ENCODE assay signal across 19 cellular contexts in genomic region chr11:29318134-29318845, GRCh38.
DNase-seq lines count a peak whose midpoint lies in the region; ATAC-seq and TF ChIP-seq lines count a peak whose summit lies in the region.
"Had no signal": no experiment of that assay in that cellular context is flagged by ENCODE, and none has a peak within 500 bp of the region (broad histone marks: within the 10 kb centered on the region; RNA-seq: fewer than 3 reads in every experiment).

No MANE protein-coding gene starts in this region.

- no peaks in the 10 kb centered on the region for H3K9me2 ChIP-seq in PC-3 (replicated peaks; ENCODE audit: low read length)

- no peaks in the 10 kb centered on the region for H4K20me1 ChIP-seq in PC-3 (ENCODE audit: low read length)
- H4K20me1 ChIP-seq: BLaER1 had no signal

- no TSS peak for BruUV-seq in PC-3 (replicated peaks; lab: Mats Ljungman, UMichigan)

- no peak overlapping the region for H3K4me3 ChIP-seq in PC-3 (ENCODE audit: low read length)
- no peak overlapping the region for H3K4me3 ChIP-seq in choroid plexus epithelial cell (ENCODE audit: low read depth, low read length)
- H3K4me3 ChIP-seq: adrenal gland, BLaER1, gastrocnemius medialis had no signal

- no peaks in the 10 kb centered on the region for H3F3A ChIP-seq in PC-3 (ENCODE audit: low read length, unreplicated experiment)

- intact Hi-C loops in PC-3 (cut with micrococcal nuclease) = no loop called here

- H3K4me1 Mint-ChIP-seq in activated CD4-positive, alpha-beta memory T cell treated with anti-CD3 and anti-CD28 coated beads, Interleukin-2, amount 10 ng/mL, durations not matched to agents 7 days and 5 days = no peaks in the 10 kb centered on the region

- no peak overlapping the region for H3K27ac ChIP-seq in PC-3 (ENCODE audit: low read length)
- H3K27ac ChIP-seq: adrenal gland, BLaER1, gastrocnemius medialis had no signal

- CTCF ChIA-PET in PC-3 (lab: Charles Lee) = no interaction called here
- CTCF ChIA-PET in activated CD4-positive, alpha-beta memory T cell treated with anti-CD3 and anti-CD28 coated beads, Interleukin-2, amount 10 ng/mL, durations not matched to agents 7 days and 5 days (lab: Charles Lee) = no interaction called here

- no peaks in the 10 kb centered on the region for H3K36me3 ChIP-seq in PC-3 (ENCODE audit: low read depth, low read length)
- H3K36me3 ChIP-seq: adrenal gland, BLaER1, gastrocnemius medialis had no signal

- no peaks in the 10 kb centered on the region for H3K36me3 Mint-ChIP-seq in activated CD4-positive, alpha-beta memory T cell treated with anti-CD3 and anti-CD28 coated beads, Interleukin-2, amount 10 ng/mL, durations not matched to agents 7 days and 5 days (ENCODE audit: low read depth)

- H3K4me2 ChIP-seq in PC-3 (ENCODE audit: low read length) = no peak overlapping the region
- H3K4me2 ChIP-seq: BLaER1 had no signal

- no peak overlapping the region for H2AFZ ChIP-seq in PC-3 (ENCODE audit: low read length)

- no peak overlapping the region for H3K9ac ChIP-seq in PC-3 (ENCODE audit: low read length)
- H3K9ac ChIP-seq: BLaER1 had no signal

- no peaks in the 10 kb centered on the region for H3K79me2 ChIP-seq in PC-3 (ENCODE audit: low read length)

- no peaks in the 10 kb centered on the region for H3K27me3 Mint-ChIP-seq in activated CD4-positive, alpha-beta memory T cell treated with anti-CD3 and anti-CD28 coated beads, Interleukin-2, amount 10 ng/mL, durations not matched to agents 7 days and 5 days

- no peaks in the 10 kb centered on the region for H3K27me3 ChIP-seq in PC-3 (ENCODE audit: low read length)
- H3K27me3 ChIP-seq: adrenal gland, BLaER1, gastrocnemius medialis had no signal

- H3K9me3 ChIP-seq in PC-3 (ENCODE audit: low read length) = no peaks in the 10 kb centered on the region
- H3K9me3 ChIP-seq: adrenal gland, BLaER1, gastrocnemius medialis had no signal

- H3K27ac Mint-ChIP-seq in activated CD4-positive, alpha-beta memory T cell treated with anti-CD3 and anti-CD28 coated beads, Interleukin-2, amount 10 ng/mL, durations not matched to agents 7 days and 5 days = no peak overlapping the region
- H3K27ac Mint-ChIP-seq: activated T-helper 1 cell treated with anti-CD3 and anti-CD28 coated beads, Interleukin-12 subunit alpha, Interleukin-12 subunit beta, Interleukin-2, Interleukin-4 antibody, amounts not matched to agents 30 ng/mL and 10 ng/mL and 1 ng/mL, durations not matched to agents 14 hours and 24 hours and 36 hours had no signal

- H3K4me3 Mint-ChIP-seq in activated CD4-positive, alpha-beta memory T cell treated with anti-CD3 and anti-CD28 coated beads, Interleukin-2, amount 10 ng/mL, durations not matched to agents 7 days and 5 days = no peak overlapping the region
- H3K4me3 Mint-ChIP-seq: activated T-helper 1 cell treated with anti-CD3 and anti-CD28 coated beads, Interleukin-12 subunit alpha, Interleukin-12 subunit beta, Interleukin-2, Interleukin-4 antibody, amounts not matched to agents 30 ng/mL and 10 ng/mL and 1 ng/mL, durations not matched to agents 14 hours and 24 hours and 36 hours had no signal

- TF ChIP-seq CTCF in PC-3 (conservative IDR thresholded peaks at IDR 0.05; ENCODE audit: low read depth, low read length) = no peak
- no peak for TF ChIP-seq CTCF in choroid plexus epithelial cell (conservative IDR thresholded peaks at IDR 0.05; ENCODE audit: low read depth, low read length)

- H3K9me3 Mint-ChIP-seq in activated CD4-positive, alpha-beta memory T cell treated with anti-CD3 and anti-CD28 coated beads, Interleukin-2, amount 10 ng/mL, durations not matched to agents 7 days and 5 days = no peaks in the 10 kb centered on the region
- H3K9me3 Mint-ChIP-seq: activated T-helper 1 cell treated with anti-CD3 and anti-CD28 coated beads, Interleukin-12 subunit alpha, Interleukin-12 subunit beta, Interleukin-2, Interleukin-4 antibody, amounts not matched to agents 30 ng/mL and 10 ng/mL and 1 ng/mL, durations not matched to agents 14 hours and 24 hours and 36 hours had no signal

- peaks cover 36% of the 10 kb centered on the region for H3K4me1 ChIP-seq in PC-3 (ENCODE audit: insufficient read depth, low read length)
- H3K4me1 ChIP-seq: adrenal gland, BLaER1, gastrocnemius medialis had no signal

- POLR2A ChIA-PET in PC-3 (lab: Charles Lee; ENCODE audit: unreplicated experiment) = no interaction called here
- POLR2A ChIA-PET in activated CD4-positive, alpha-beta memory T cell treated with anti-CD3 and anti-CD28 coated beads, Interleukin-2, amount 10 ng/mL, durations not matched to agents 7 days and 5 days (lab: Charles Lee) = no interaction called here

- ATAC-seq in PC-3 (peak; percentile 32), GM19023 (IDR thresholded peaks at IDR 0.05; ENCODE audit: unreplicated experiment) (no peak)
- ATAC-seq: activated CD4-positive, CD25-positive, alpha-beta regulatory T cell treated with anti-CD3 and anti-CD28 coated beads, Interleukin-2, amount 50 U/mL, for 24 hours; gastrocnemius medialis; left ventricle myocardium superior had no signal

- peak; percentile 91 for DNase-seq in EH (ENCODE audit: low read depth)
- DNase-seq in PC-3 = peak; percentile 54
- peak; percentile 34 for DNase-seq in choroid plexus epithelial cell (ENCODE audit: low read depth)
- peak; percentile 94 for DNase-seq in renal cortical epithelial cell (ENCODE audit: low read depth)
- DNase-seq in DMS53 (lab: John Stamatoyannopoulos, UW) = no peak
- no peak for DNase-seq in activated CD4-positive, alpha-beta memory T cell treated with anti-CD3 and anti-CD28 coated beads, Interleukin-2, amount 10 ng/mL, durations not matched to agents 7 days and 5 days
- no peak for DNase-seq in globus pallidus (ENCODE audit: low spot score)
- DNase-seq: adrenal gland; gastrocnemius medialis; GOT3; left ventricle myocardium superior; NCI-H146; NCI-H774; occipital lobe; stimulated activated CD4-positive, alpha-beta T cell treated with anti-CD3 and anti-CD28 coated beads, Interleukin-2, amount 100 ng/mL, for 48 hours had no signal

Comparison
In these comparisons a context has a peak if more than half of its experiments do, and no peak if none do; other contexts are left out.
1. DNase-seq: peak in EH (single experiment), PC-3 (single experiment), choroid plexus epithelial cell (single experiment) and renal cortical epithelial cell (single experiment); none in DMS53 (single experiment), activated CD4-positive, alpha-beta memory T cell treated with anti-CD3 and anti-CD28 coated beads, Interleukin-2, amount 10 ng/mL, durations not matched to agents 7 days and 5 days (single experiment) and globus pallidus (single experiment).